1 cellular context compared by ENCODE assay signal in the genomic region with DNA sequence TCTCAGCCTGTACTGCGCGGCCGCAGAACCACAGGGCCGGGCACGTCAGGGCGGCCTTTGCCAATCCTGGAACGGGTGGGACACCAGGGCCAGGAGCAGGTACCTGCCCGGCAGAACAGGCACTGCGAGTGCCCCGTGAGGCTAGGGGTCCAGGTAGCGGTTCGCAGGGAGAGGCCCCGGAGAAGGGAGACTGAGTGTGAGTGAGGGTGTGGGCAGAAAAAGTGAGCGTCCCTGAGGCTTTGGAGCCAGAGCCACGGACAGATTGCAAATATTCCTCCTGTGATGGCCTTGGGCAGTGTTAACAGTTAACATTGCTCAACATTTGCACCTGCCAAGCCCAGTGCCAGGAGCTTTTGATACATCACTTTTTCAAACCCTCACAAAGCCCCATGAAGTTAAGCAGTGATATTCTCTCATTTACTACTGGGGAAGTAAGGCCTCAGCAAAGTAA.
TF ChIP-seq lines count a peak whose summit lies in the region.

No MANE protein-coding gene starts in this region.

TF ChIP-seq in H1, 55 proteins besides CTCF, POLR2A, EP300 and RAD21:
- TF ChIP-seq ASH2L (IDR thresholded peaks at IDR 0.05; ENCODE audit: low read length) (no peak), CHD1 (IDR thresholded peaks at IDR 0.05; ENCODE audit: low read depth, low read length) (no peak), SIN3A (conservative IDR thresholded peaks at IDR 0.05 in 1 of 2, IDR thresholded peaks at IDR 0.05 in 1 of 2; ENCODE audit: low read depth in 1 of 2, low read length in 2 of 2) (no peak), ATF2 (IDR thresholded peaks at IDR 0.05; ENCODE audit: low read length) (no peak), JUND (IDR thresholded peaks at IDR 0.05; ENCODE audit: low read length) (no peak), EZH2 (IDR thresholded peaks at IDR 0.05; ENCODE audit: low read depth, low read length, severe bottlenecking) (no peak), KDM5A (IDR thresholded peaks at IDR 0.05; ENCODE audit: low read length) (no peak), TAF1 (IDR thresholded peaks at IDR 0.05; ENCODE audit: low read depth, low read length) (no peak), RNF2 (IDR thresholded peaks at IDR 0.05; ENCODE audit: borderline replicate concordance, low read depth, low read length, missing control alignments, poor library complexity, severe bottlenecking) (no peak), SIX5 (IDR thresholded peaks at IDR 0.05; ENCODE audit: low read depth, low read length) (no peak), SP2 (IDR thresholded peaks at IDR 0.05; ENCODE audit: low read length) (no peak), SUZ12 (IDR thresholded peaks at IDR 0.05; ENCODE audit: low read length) (no peak), GTF2F1 (IDR thresholded peaks at IDR 0.05; ENCODE audit: borderline replicate concordance, low read depth, low read length) (no peak)
